15 cellular contexts compared by ENCODE assay signal in genomic region chr2:100214265-100214961, GRCh38.
DNase-seq lines count a peak whose midpoint lies in the region; ATAC-seq and TF ChIP-seq lines count a peak whose summit lies in the region.
"Had no signal": no experiment of that assay in that cellular context is flagged by ENCODE, and none has a peak within 500 bp of the region (broad histone marks: within the 10 kb centered on the region; RNA-seq: fewer than 3 reads in every experiment).

No MANE protein-coding gene starts in this region.

- TF ChIP-seq CTCF in left ventricle myocardium inferior (IDR thresholded peaks at IDR 0.05; ENCODE audit: borderline replicate concordance) (no peak), upper lobe of left lung (IDR thresholded peaks at IDR 0.05) (no peak), GM20000 (IDR thresholded peaks at IDR 0.05; ENCODE audit: extremely low read depth, missing control alignments) (no peak)

- no peaks in the 10 kb centered on the region for H3K9me3 ChIP-seq in left ventricle myocardium inferior (replicated peaks)
- no peaks in the 10 kb centered on the region for H3K9me3 ChIP-seq in skeletal muscle tissue (ENCODE audit: control insufficient read depth in 3 of 3, low read length in 3 of 3)
- no peaks in the 10 kb centered on the region for H3K9me3 ChIP-seq in upper lobe of left lung

- no peak for TF ChIP-seq POLR2A in upper lobe of left lung (IDR thresholded peaks at IDR 0.05)

- H3K36me3 ChIP-seq in left ventricle myocardium inferior = no peaks in the 10 kb centered on the region
- no peaks in the 10 kb centered on the region for H3K36me3 ChIP-seq in skeletal muscle tissue (ENCODE audit: control insufficient read depth in 3 of 3, insufficient read depth in 3 of 3, low read length in 3 of 3)
- no peaks in the 10 kb centered on the region for H3K36me3 ChIP-seq in upper lobe of left lung

- H3K4me1 ChIP-seq in left ventricle myocardium inferior = peaks cover 34% of the 10 kb centered on the region
- peaks cover 42 to 48% (median 43%) of the 10 kb centered on the region in 3 donors for H3K4me1 ChIP-seq in skeletal muscle tissue (ENCODE audit: control insufficient read depth in 3 of 3, insufficient read depth in 3 of 3, low read length in 3 of 3)
- peaks cover 11 to 28% (median 22%) of the 10 kb centered on the region in 4 donors for H3K4me1 ChIP-seq in upper lobe of left lung

- ATAC-seq in upper lobe of left lung (ENCODE audit: low FRiP score in 2 of 2) = no peak

- H3K27ac ChIP-seq in left ventricle myocardium inferior (replicated peaks) = peak overlapping the region; percentile 80
- H3K27ac ChIP-seq in skeletal muscle tissue (ENCODE audit: low read depth, low read length) = no peak overlapping the region
- no peak overlapping the region for H3K27ac ChIP-seq in upper lobe of left lung

- no peaks in the 10 kb centered on the region for H3K27me3 ChIP-seq in left ventricle myocardium inferior (ENCODE audit: low read depth)
- H3K27me3 ChIP-seq in skeletal muscle tissue (ENCODE audit: control insufficient read depth in 3 of 3, insufficient read depth in 3 of 3, low read length in 3 of 3) = no peaks in the 10 kb centered on the region
- H3K27me3 ChIP-seq in upper lobe of left lung = no peaks in the 10 kb centered on the region

- intact Hi-C loops in left ventricle myocardium inferior (cut with micrococcal nuclease) = no loop called here

- TF ChIP-seq EP300 in upper lobe of left lung (IDR thresholded peaks at IDR 0.05) = no peak

- in situ Hi-C loops in KBM-7 (cut with MboI; ENCODE audit: low pct_unique_long_range_greater_than_20kb, low sequenced_read_pairs) = no loop called here

- DNase-seq in KBM-7 (peak; percentile 19), SIG-M5 treated with dmso at 0.1 percent for 504 hours (lab: John Stamatoyannopoulos, UW; ENCODE audit: unreplicated experiment) (peak; percentile 92), left ventricle myocardium inferior (peak; percentile 36), upper lobe of left lung (no peak), GM20000 (ENCODE audit: low spot score) (no peak), Ammon's horn (ENCODE audit: low spot score) (no peak)
- no peak for DNase-seq in activated T-cell treated with anti-CD3 and anti-CD28 coated beads, Interleukin-2, amount 50 U/mL, for 1 hour
- DNase-seq: activated CD4-positive, alpha-beta memory T cell treated with anti-CD3 and anti-CD28 coated beads for 36 hours; CD8-positive, alpha-beta memory T cell; effector CD4-positive, alpha-beta T cell; midbrain; NCI-H774; retina; T-helper 1 cell had no signal

- H3K9ac ChIP-seq in skeletal muscle tissue (ENCODE audit: low read depth in 1 of 3, low read length in 3 of 3) = peak overlapping the region in 2 of 3 donors; percentile 26 to 52

- WGBS in upper lobe of left lung, 2 donors = 59 to 67% methylated on average over 8 to 9 of the region's 9 CpGs

- H3K4me3 ChIP-seq in left ventricle myocardium inferior = no peak overlapping the region
- no peak overlapping the region for H3K4me3 ChIP-seq in skeletal muscle tissue (ENCODE audit: low read length in 3 of 3)
- no peak overlapping the region for H3K4me3 ChIP-seq in upper lobe of left lung

Comparison
In these comparisons a context has a peak if more than half of its experiments do, and no peak if none do; other contexts are left out.
1. DNase-seq: peak in KBM-7 (single experiment), SIG-M5 treated with dmso at 0.1 percent for 504 hours (single experiment) and left ventricle myocardium inferior (single experiment); none in upper lobe of left lung (0 of 2), activated T-cell treated with anti-CD3 and anti-CD28 coated beads, Interleukin-2, amount 50 U/mL, for 1 hour (single experiment), GM20000 (single experiment) and Ammon's horn (single experiment).